25 cellular contexts compared by ENCODE assay signal in the genomic region with DNA sequence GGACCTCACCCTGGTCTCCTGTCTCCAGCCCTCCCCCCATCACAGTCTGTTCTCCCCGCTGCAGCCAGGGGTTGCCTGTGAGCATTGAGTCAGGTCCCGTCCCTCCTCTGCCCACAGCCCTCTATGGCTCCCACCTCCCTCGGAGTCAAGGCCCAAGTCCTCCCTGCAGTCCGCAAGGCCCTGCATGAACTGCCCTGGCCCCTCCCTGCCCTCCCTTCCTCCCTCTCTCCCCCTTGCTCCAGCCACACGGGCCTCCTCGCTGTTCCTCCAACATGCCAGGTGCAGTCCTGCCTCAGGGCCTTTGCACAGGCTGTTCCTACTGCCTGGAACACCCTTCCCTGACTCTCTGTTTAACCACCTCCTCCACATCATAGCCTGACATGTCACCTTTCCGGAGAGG. TPM values are rescaled to one million over a fixed set of nuclear protein-coding genes. Genes with fewer than 3 reads are reported as not detected.
"Had no signal": no experiment of that assay in that cellular context is flagged by ENCODE, and none has a peak within 500 bp of the region (broad histone marks: within the 10 kb centered on the region; RNA-seq: fewer than 3 reads in every experiment).

No MANE protein-coding gene starts in this region.

- FAIRE-seq: TTC549 had no signal

- H3K4me1 ChIP-seq: ascending aorta, body of pancreas, Peyer's patch, SJSA1 had no signal

- H3K27ac ChIP-seq: ascending aorta, body of pancreas, Peyer's patch, SJSA1 had no signal

- H3K36me3 ChIP-seq: ascending aorta, Peyer's patch, SJSA1 had no signal

- DNase-seq: activated B cell treated with CpG ODN at 0.5 μM for 24 hours; activated CD4-positive, alpha-beta T cell treated with anti-CD3 and anti-CD28 coated beads for 1 hour; activated CD4-positive, alpha-beta T cell treated with anti-CD3 and anti-CD28 coated beads, Interleukin-2, amount 10 ng/mL, durations not matched to agents 24 days and 14 days; activated CD4-positive, alpha-beta T cell treated with anti-CD3 and anti-CD28 coated beads, Interleukin-2, amount 50 U/mL, for 48 hours; activated CD8-positive, alpha-beta memory T cell treated with anti-CD3 and anti-CD28 coated beads, Interleukin-2, amount 10 ng/mL, durations not matched to agents 7 days and 5 days; activated effector memory CD4-positive, alpha-beta T cell treated with Interleukin-2 at 50 U/mL for 16 hours; activated naive CD4-positive, alpha-beta T cell treated with Interleukin-2 at 50 U/mL for 16 hours; activated naive CD8-positive, alpha-beta T cell treated with anti-CD3 and anti-CD28 coated beads, Interleukin-2, amount 50 U/mL, for 24 hours; activated T-cell treated with anti-CD3 and anti-CD28 coated beads, Interleukin-2, amount 50 U/mL, for 24 hours; amniotic stem cell; body of pancreas; Kasumi-1; NCI-H1105 treated with DMSO at 0.1 percent for 48 hours; NCI-H1436 treated with DMSO at 0.1 percent for 48 hours; NCI-H187 treated with DMSO at 0.1 percent for 48 hours; NCI-H2081 treated with DMSO at 0.1 percent for 48 hours; NCI-H446; NCI-H524; Peyer's patch; SHP77; T-helper 17 cell; T-helper 9 cell had no signal

- ATAC-seq: activated CD8-positive, alpha-beta memory T cell treated with anti-CD3 and anti-CD28 coated beads, Interleukin-2, amount 10 ng/mL, durations not matched to agents 7 days and 5 days; activated naive CD8-positive, alpha-beta T cell treated with anti-CD3 and anti-CD28 coated beads, Interleukin-2, amount 50 U/mL, for 24 hours; body of pancreas; T-helper 17 cell had no signal

- H3K4me3 ChIP-seq: ascending aorta, body of pancreas, Peyer's patch, SJSA1 had no signal

RNA-seq across cellular contexts. Expression of a gene that starts 2.8 kb away (rescaled TPM):
- total RNA-seq: ascending aorta, SJSA1 had no signal
